In genomic region chr1:206684003-206684402, GRCh38 we compare ENCODE assay signal across 9 cellular contexts. TPM values are rescaled to one million over a fixed set of nuclear protein-coding genes. Genes with fewer than 3 reads are reported as not detected.
DNase-seq lines count a peak whose midpoint lies in the region; ATAC-seq, FAIRE-seq and TF ChIP-seq lines count a peak whose summit lies in the region.
"Had no signal": no experiment of that assay in that cellular context is flagged by ENCODE, and none has a peak within 500 bp of the region (broad histone marks: within the 10 kb centered on the region; RNA-seq: fewer than 3 reads in every experiment).

No MANE protein-coding gene starts in this region.

- H2BK5ac ChIP-seq in mesendoderm (ENCODE audit: low read length): no peak overlapping the region

- H3K9me3 ChIP-seq in A549 (no peaks in the 10 kb centered on the region), HEK293 (ENCODE audit: control insufficient read depth, insufficient read depth, low read depth, low read length) (no peaks in the 10 kb centered on the region), mammary epithelial cell (replicated peaks; ENCODE audit: insufficient read depth, low read length) (no peaks in the 10 kb centered on the region), body of pancreas (no peaks in the 10 kb centered on the region)

- no peak for ATAC-seq in A549
- ATAC-seq in body of pancreas: no peak
- no peak for ATAC-seq in HG03108 (IDR thresholded peaks at IDR 0.05; ENCODE audit: unreplicated experiment)

- CTCF ChIA-PET in A549 (lab: Yijun Ruan, JAX): interaction anchor here (0.8 to 2.6 kb wide), 5 partner anchors 14 to 300 kb away, joined by 3 to 18 read pairs (median 4); no protein-coding TSS in a partner anchor
- CTCF ChIA-PET in HEK293 (lab: Yijun Ruan, JAX): interaction anchor here (3.0 kb wide), 1 partner anchor 20 kb away, joined by 16 read pairs; no protein-coding TSS in a partner anchor
- CTCF ChIA-PET in mammary epithelial cell (lab: Charles Lee; ENCODE audit: low non-redundant PET): no interaction called here

- no peak overlapping the region for H3K4ac ChIP-seq in mesendoderm (ENCODE audit: low read depth, low read length)

- H3K4me1 ChIP-seq in A549 (peaks cover 31% of the 10 kb centered on the region), HEK293 (ENCODE audit: control insufficient read depth, insufficient read depth, low read length) (peaks cover 5% of the 10 kb centered on the region; the same call in 1 of the 2 replicates), mammary epithelial cell (ENCODE audit: insufficient read depth, low read length) (peaks cover 26% of the 10 kb centered on the region), mesendoderm (ENCODE audit: control insufficient read depth, low read depth, low read length) (peaks cover 10% of the 10 kb centered on the region), body of pancreas (peaks cover 34% of the 10 kb centered on the region)

- no peak overlapping the region for H2AFZ ChIP-seq in mammary epithelial cell (ENCODE audit: low read depth, low read length)

- no peak for TF ChIP-seq RAD21 in A549 (conservative IDR thresholded peaks at IDR 0.05 in 1 of 2, IDR thresholded peaks at IDR 0.05 in 1 of 2)

- no peak overlapping the region for H3K18ac ChIP-seq in mesendoderm (ENCODE audit: low read length)

- WGBS in A549 (ENCODE audit: missing lambda C conversion rate): 63% methylated on average over 8 of the region's 8 CpGs
- 49% methylated on average over 7 of the region's 8 CpGs for WGBS in mammary epithelial cell (ENCODE audit: low coverage, missing lambda C conversion rate)
- WGBS in mesendoderm (ENCODE audit: extremely low coverage, insufficient coverage, low lambda C conversion rate): no CpG with 5 or more reads among the region's 8 CpGs
- 53 to 56% methylated on average over 8 of the region's 8 CpGs for WGBS in body of pancreas, 2 donors

- intact Hi-C loops in mammary epithelial cell (cut with micrococcal nuclease) (no loop called here), body of pancreas (cut with DNase I) (no loop called here)

- H3K79me1 ChIP-seq in mesendoderm (ENCODE audit: low read length): peaks cover 8% of the 10 kb centered on the region

- H3K23ac ChIP-seq in mesendoderm (ENCODE audit: low read length): peak overlapping the region; percentile 45

- in situ Hi-C loops in mammary epithelial cell (cut with MboI; ENCODE audit: low sequenced_read_pairs in 2 of 2): no loop called here

- peaks cover 40% of the 10 kb centered on the region for H3K79me2 ChIP-seq in mammary epithelial cell (ENCODE audit: insufficient read depth, low read length)
- H3K79me2 ChIP-seq in mesendoderm (ENCODE audit: control insufficient read depth, insufficient read depth, low read length): peaks cover 17% of the 10 kb centered on the region

- H4K5ac ChIP-seq in mesendoderm (ENCODE audit: low read length): no peak overlapping the region

- dilution Hi-C loops in mammary epithelial cell (cut with HindIII; ENCODE audit: low sequenced_read_pairs): no loop called here

- H3K4me2 ChIP-seq in A549 (peak overlapping the region; percentile 97), mammary epithelial cell (ENCODE audit: insufficient read depth, low read depth, low read length) (peak overlapping the region; percentile 95), mesendoderm (ENCODE audit: low read length) (no peak overlapping the region)

- H2AK5ac ChIP-seq in mesendoderm (ENCODE audit: low read length): no peak overlapping the region

- H3K36me3 ChIP-seq in HEK293 (ENCODE audit: control insufficient read depth in 2 of 2, insufficient read depth in 1 of 2, low read length in 2 of 2) (no peaks in the 10 kb centered on the region), mammary epithelial cell (ENCODE audit: insufficient read depth, low read length) (no peaks in the 10 kb centered on the region), mesendoderm (ENCODE audit: control insufficient read depth, insufficient read depth, low read length) (no peaks in the 10 kb centered on the region), body of pancreas (replicated peaks in 1 of 2; ENCODE audit: insufficient read depth in 1 of 2, low read depth in 2 of 2) (no peaks in the 10 kb centered on the region)

- POLR2A ChIA-PET in A549 (lab: Yijun Ruan, JAX): interaction anchor here (0.6 to 1.6 kb wide), 12 partner anchors 9 to 225 kb away, joined by 3 to 17 read pairs (median 4); partner anchors contain the start of genes DYRK3 and EIF2D
- POLR2A ChIA-PET in HEK293 (lab: Yijun Ruan, JAX): interaction anchor here (0.5 to 1.8 kb wide), 6 partner anchors 9 to 71 kb away, joined by 3 to 9 read pairs (median 4); partner anchors contain the start of genes DYRK3 and EIF2D

- no TSS peak for BruUV-seq in mammary epithelial cell (replicated peaks; lab: Mats Ljungman, UMichigan)

- H2BK15ac ChIP-seq in mesendoderm (replicated peaks; ENCODE audit: low read depth): no peak overlapping the region

- H2BK120ac ChIP-seq in mesendoderm (ENCODE audit: low read depth, low read length): no peak overlapping the region

- H3K56ac ChIP-seq in mesendoderm (ENCODE audit: low read length): no peak overlapping the region

- TF ChIP-seq POLR2A in A549 (IDR thresholded peaks at IDR 0.05; ENCODE audit: low read length) (no peak), body of pancreas (IDR thresholded peaks at IDR 0.05) (no peak)

- H3K27me3 ChIP-seq in mammary epithelial cell (ENCODE audit: insufficient read depth, low read length): no peaks in the 10 kb centered on the region
- no peaks in the 10 kb centered on the region for H3K27me3 ChIP-seq in mesendoderm (ENCODE audit: insufficient read depth, low read length, poor library complexity)
- no peaks in the 10 kb centered on the region for H3K27me3 ChIP-seq in body of pancreas

- H3K4me3 ChIP-seq in A549 (peak overlapping the region; percentile 91; the same call in 2 of the 3 replicates), HEK293 (ENCODE audit: low read depth, low read length) (no peak overlapping the region), mammary epithelial cell (replicated peaks in 1 of 3; ENCODE audit: insufficient read depth in 1 of 3, low read depth in 2 of 3, low read length in 3 of 3) (no peak overlapping the region), mesendoderm (ENCODE audit: low read length) (no peak overlapping the region), body of pancreas (no peak overlapping the region)

- H4K20me1 ChIP-seq in mammary epithelial cell (ENCODE audit: insufficient read depth, low read length): no peaks in the 10 kb centered on the region

- FAIRE-seq in A549 (lab: Jason Lieb, UNC): no peak

- no peak for TF ChIP-seq EP300 in A549 (IDR thresholded peaks at IDR 0.05)

- H3K9ac ChIP-seq in mammary epithelial cell (ENCODE audit: insufficient read depth, low read length) (no peak overlapping the region), mesendoderm (ENCODE audit: low read length) (no peak overlapping the region)

- no peak for TF ChIP-seq CTCF in A549 (IDR thresholded peaks at IDR 0.05)
- no peak for TF ChIP-seq CTCF in HEK293 (tag by site-specific recombination; IDR thresholded peaks at IDR 0.05)
- no peak for TF ChIP-seq CTCF in mammary epithelial cell (conservative IDR thresholded peaks at IDR 0.05 in 1 of 2, IDR thresholded peaks at IDR 0.05 in 1 of 2; ENCODE audit: extremely low read depth in 1 of 2, insufficient read depth in 1 of 2, low read depth in 1 of 2, low read length in 2 of 2)
- TF ChIP-seq CTCF in body of pancreas (IDR thresholded peaks at IDR 0.05): no peak

- no peak for DNase-seq in A549 (ENCODE audit: low read depth in 1 of 2, low spot score in 1 of 2)
- DNase-seq in mammary epithelial cell: no peak
- DNase-seq in mesendoderm: no peak
- no peak for DNase-seq in NCI-H510A (lab: John Stamatoyannopoulos, UW)
- DNase-seq in body of pancreas: no peak
- DNase-seq in NCI-H526 treated with DMSO at 0.1 percent for 48 hours (lab: John Stamatoyannopoulos, UW): no peak
- DNase-seq: DMS 273 treated with DMSO at 0.1 percent for 48 hours had no signal

- H4K8ac ChIP-seq in mesendoderm (ENCODE audit: low read depth, low read length): no peak overlapping the region

- H3K27ac ChIP-seq in A549 (peak overlapping the region; percentile 4 to 97; a peak in 4 of 6 replicates), HEK293 (ENCODE audit: extremely low read depth, low read depth, low read length) (no peak overlapping the region), mammary epithelial cell (ENCODE audit: insufficient read depth, low read depth, low read length) (no peak overlapping the region), mesendoderm (ENCODE audit: low read depth, low read length) (no peak overlapping the region), body of pancreas (no peak overlapping the region)

TF ChIP-seq in HEK293, 187 proteins besides CTCF, POLR2A, EP300 and RAD21:
- no peak for TF ChIP-seq ZNF610 (tag by site-specific recombination; IDR thresholded peaks at IDR 0.05; ENCODE audit: borderline replicate concordance)
- 0 out of 2 replicates have a peak, but pooled peaks have one; percentile 20 for TF ChIP-seq EGR2 (tag by site-specific recombination; IDR thresholded peaks at IDR 0.05; ENCODE audit: low read depth)

RNA-seq across cellular contexts. Expression of gene MAPKAPK2, which starts 0.7 kb away (rescaled TPM):
- polyA plus RNA-seq in A549 (2011; rRNA removed) (37.2 and 48.5 TPM in 2 replicates), A549 (2017; fragmentation: RNase III; extraction: RNeasy Plus Mini Kit Qiagen cat#74134 plus additional on column Dnase treatment) (36.5 to 43.8 TPM (median 43.0 TPM) in 3 replicates), mammary epithelial cell (57.4 TPM)
- polyA plus RNA-seq in A549 (2012; cell fraction: cytosol; rRNA removed): 34.3 and 42.5 TPM in 2 replicates
- 62.0 and 66.6 TPM in 2 replicates for polyA plus RNA-seq in A549 (2012; cell fraction: nucleus; rRNA removed)
- polyA minus RNA-seq in A549 (2011; rRNA and poly(A)+ RNA removed): 49.2 and 51.4 TPM in 2 replicates
- total RNA-seq in mammary epithelial cell (10 to 100 TPM; 44.2 to 77.5 TPM), body of pancreas (10 to 100 TPM; 29.1 to 46.5 TPM)
- polyA minus RNA-seq in mammary epithelial cell: 69.6 TPM
- polyA plus RNA-seq in mesendoderm (2013, experiment 1 of 2): 32.5 TPM
- polyA plus RNA-seq in mesendoderm (2013, experiment 2 of 2): 32.5 TPM

RNA-seq across cellular contexts. Expression of gene DYRK3, which starts 48.7 kb away (rescaled TPM):
- polyA plus RNA-seq in A549 (2011; rRNA removed) (7.3 and 9.3 TPM in 2 replicates), A549 (2017; fragmentation: RNase III; extraction: RNeasy Plus Mini Kit Qiagen cat#74134 plus additional on column Dnase treatment) (8.2 to 8.8 TPM (median 8.7 TPM) in 3 replicates), mammary epithelial cell (12.3 TPM)
- polyA plus RNA-seq in A549 (2012; cell fraction: cytosol; rRNA removed): 1.8 and 2.1 TPM in 2 replicates
- 2.0 and 2.6 TPM in 2 replicates for polyA plus RNA-seq in A549 (2012; cell fraction: nucleus; rRNA removed)
- 8.5 and 10.5 TPM in 2 replicates for polyA minus RNA-seq in A549 (2011; rRNA and poly(A)+ RNA removed)
- total RNA-seq in mammary epithelial cell (10 to 100 TPM; 23.2 to 35.3 TPM), body of pancreas (1 to 10 TPM; 1.6 to 4.7 TPM)
- polyA minus RNA-seq in mammary epithelial cell: 22.6 TPM
- polyA plus RNA-seq in mesendoderm (2013, experiment 1 of 2): 4.9 TPM
- 5.1 TPM for polyA plus RNA-seq in mesendoderm (2013, experiment 2 of 2)

Comparison
In these comparisons a context has a peak if more than half of its experiments do, and no peak if none do; other contexts are left out.
1. H3K27ac ChIP-seq: peak in A549 (2 of 2); none in HEK293 (single experiment), mammary epithelial cell (single experiment), mesendoderm (single experiment) and body of pancreas (0 of 4).
2. RNA of gene DYRK3, which starts 48.7 kb away (total RNA-seq): 23.2 to 35.3 TPM in mammary epithelial cell; 1.6 to 4.7 TPM in body of pancreas; every median in the first group is over 4 times any median in the second.